In the genomic region with DNA sequence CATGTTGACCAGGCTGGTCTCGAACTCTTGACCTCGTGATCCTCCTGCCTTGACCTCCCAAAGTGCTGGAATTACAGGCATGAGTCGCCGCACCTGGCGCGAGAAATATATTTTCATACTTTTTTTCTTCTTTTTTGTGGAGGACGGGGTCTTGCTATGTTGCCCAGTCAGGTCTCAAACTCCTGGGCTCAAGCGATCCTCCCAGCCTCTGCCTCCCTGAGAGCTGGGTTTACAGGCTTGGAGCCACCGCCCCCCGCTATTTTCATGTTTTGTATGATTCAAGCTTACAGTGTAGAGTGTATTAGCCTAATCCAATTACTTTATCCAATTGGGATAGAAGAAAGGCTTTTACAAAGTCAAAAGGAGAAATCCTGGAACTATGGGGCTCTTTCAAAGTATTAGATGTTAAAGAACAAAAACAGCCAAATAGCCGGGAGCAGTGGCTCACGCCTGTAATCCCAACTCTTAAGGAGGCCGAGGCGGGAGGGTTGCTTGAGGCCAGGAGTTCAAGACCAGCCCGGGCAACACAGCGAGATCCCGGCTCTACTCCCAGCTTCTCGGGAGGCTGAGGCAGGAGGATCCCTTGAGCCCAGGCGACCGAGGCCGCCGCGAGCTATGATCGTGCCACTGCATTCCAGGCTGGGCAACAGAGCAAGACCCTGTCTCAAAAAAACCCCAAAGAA, we compare ENCODE assay signal across 2 cellular contexts.
TF ChIP-seq lines count a peak whose summit lies in the region.

No MANE protein-coding gene starts in this region.

TF ChIP-seq in SK-N-SH, 30 proteins besides CTCF, POLR2A, EP300 and RAD21 (continued from another document):
- TF ChIP-seq, protein P1, sequence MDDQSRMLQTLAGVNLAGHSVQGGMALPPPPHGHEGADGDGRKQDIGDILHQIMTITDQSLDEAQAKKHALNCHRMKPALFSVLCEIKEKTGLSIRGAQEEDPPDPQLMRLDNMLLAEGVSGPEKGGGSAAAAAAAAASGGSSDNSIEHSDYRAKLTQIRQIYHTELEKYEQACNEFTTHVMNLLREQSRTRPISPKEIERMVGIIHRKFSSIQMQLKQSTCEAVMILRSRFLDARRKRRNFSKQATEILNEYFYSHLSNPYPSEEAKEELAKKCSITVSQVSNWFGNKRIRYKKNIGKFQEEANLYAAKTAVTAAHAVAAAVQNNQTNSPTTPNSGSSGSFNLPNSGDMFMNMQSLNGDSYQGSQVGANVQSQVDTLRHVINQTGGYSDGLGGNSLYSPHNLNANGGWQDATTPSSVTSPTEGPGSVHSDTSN (IDR thresholded peaks at IDR 0.05): no peak
- TF ChIP-seq EZH2phosphoT487 (IDR thresholded peaks at IDR 0.05; ENCODE audit: borderline replicate concordance, low read depth) (no peak), TCF12 (IDR thresholded peaks at IDR 0.05) (no peak), MEF2A (IDR thresholded peaks at IDR 0.05; ENCODE audit: borderline replicate concordance, low read depth) (no peak), FOSL2 (IDR thresholded peaks at IDR 0.05; ENCODE audit: borderline replicate concordance, low read depth) (no peak)
- TF ChIP-seq, protein P2, sequence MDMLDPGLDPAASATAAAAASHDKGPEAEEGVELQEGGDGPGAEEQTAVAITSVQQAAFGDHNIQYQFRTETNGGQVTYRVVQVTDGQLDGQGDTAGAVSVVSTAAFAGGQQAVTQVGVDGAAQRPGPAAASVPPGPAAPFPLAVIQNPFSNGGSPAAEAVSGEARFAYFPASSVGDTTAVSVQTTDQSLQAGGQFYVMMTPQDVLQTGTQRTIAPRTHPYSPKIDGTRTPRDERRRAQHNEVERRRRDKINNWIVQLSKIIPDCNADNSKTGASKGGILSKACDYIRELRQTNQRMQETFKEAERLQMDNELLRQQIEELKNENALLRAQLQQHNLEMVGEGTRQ (IDR thresholded peaks at IDR 0.05; ENCODE audit: borderline replicate concordance, low read depth, low read length): no peak

TF ChIP-seq in SK-N-SH treated with all-trans-retinoic acid at 6 μM for 48 hours, 23 proteins besides CTCF, POLR2A, EP300 and RAD21 (continued from another document):
- TF ChIP-seq BACH2 (CRISPR knock-in tag; IDR thresholded peaks at IDR 0.05; ENCODE audit: borderline replicate concordance): no peak
- TF ChIP-seq ZFP30 (CRISPR knock-in tag; IDR thresholded peaks at IDR 0.05): no peak
- TF ChIP-seq ZFP3 (CRISPR knock-in tag; IDR thresholded peaks at IDR 0.05): no peak
- TF ChIP-seq CSDC2 (CRISPR knock-in tag; IDR thresholded peaks at IDR 0.05): no peak
- TF ChIP-seq PPARA (CRISPR knock-in tag; IDR thresholded peaks at IDR 0.05; ENCODE audit: borderline replicate concordance): no peak
- no peak for TF ChIP-seq ZC3H10 (CRISPR knock-in tag; IDR thresholded peaks at IDR 0.05)
- no peak for TF ChIP-seq ZNF565 (CRISPR knock-in tag; conservative IDR thresholded peaks at IDR 0.05; ENCODE audit: low read depth)
- no peak for TF ChIP-seq ZNF70 (CRISPR knock-in tag; IDR thresholded peaks at IDR 0.05)
- TF ChIP-seq, protein P3, sequence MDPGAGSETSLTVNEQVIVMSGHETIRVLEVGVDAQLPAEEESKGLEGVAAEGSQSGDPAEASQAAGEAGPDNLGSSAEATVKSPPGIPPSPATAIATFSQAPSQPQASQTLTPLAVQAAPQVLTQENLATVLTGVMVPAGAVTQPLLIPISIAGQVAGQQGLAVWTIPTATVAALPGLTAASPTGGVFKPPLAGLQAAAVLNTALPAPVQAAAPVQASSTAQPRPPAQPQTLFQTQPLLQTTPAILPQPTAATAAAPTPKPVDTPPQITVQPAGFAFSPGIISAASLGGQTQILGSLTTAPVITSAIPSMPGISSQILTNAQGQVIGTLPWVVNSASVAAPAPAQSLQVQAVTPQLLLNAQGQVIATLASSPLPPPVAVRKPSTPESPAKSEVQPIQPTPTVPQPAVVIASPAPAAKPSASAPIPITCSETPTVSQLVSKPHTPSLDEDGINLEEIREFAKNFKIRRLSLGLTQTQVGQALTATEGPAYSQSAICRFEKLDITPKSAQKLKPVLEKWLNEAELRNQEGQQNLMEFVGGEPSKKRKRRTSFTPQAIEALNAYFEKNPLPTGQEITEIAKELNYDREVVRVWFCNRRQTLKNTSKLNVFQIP (CRISPR knock-in tag; IDR thresholded peaks at IDR 0.05; ENCODE audit: borderline replicate concordance, low read depth): no peak
